Comparison of ENCODE assay signal across 8 cellular contexts in the genomic region with DNA sequence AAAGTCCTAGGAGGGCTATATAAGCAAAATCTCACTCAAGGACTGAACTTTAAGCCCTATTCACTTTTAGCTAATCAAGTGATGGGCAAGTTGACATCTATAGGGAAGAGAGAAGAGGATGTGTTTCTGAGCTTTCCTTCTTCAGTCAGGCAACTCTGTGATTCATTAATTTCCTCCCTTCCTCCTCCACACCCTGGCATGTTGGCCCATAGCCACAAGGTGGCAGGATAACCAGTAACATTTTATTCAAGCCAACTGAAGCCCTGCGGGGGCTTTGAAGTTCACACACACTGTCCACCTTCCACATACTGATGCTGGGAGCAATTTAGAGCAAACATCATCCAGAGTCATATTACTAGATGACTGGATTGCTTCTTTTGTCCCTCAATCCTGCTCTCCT.
DNase-seq lines count a peak whose midpoint lies in the region; ATAC-seq, FAIRE-seq and TF ChIP-seq lines count a peak whose summit lies in the region.
"Not testable (repeated sequence)": the region's sequence is repeated elsewhere in the genome, so short reads cannot be mapped to it uniquely, and the experiment has no call there.

No MANE protein-coding gene starts in this region.

- not testable (repeated sequence) for H3K27ac Mint-ChIP-seq in T-cell

- not testable (repeated sequence) for H3K79me2 ChIP-seq in K562 (ENCODE audit: control insufficient read depth, insufficient read depth, low read length)

- H3K27me3 ChIP-seq in K562 (ENCODE audit: control insufficient read depth in 2 of 2, insufficient read depth in 2 of 2, low read length in 2 of 2); pancreas: not testable (repeated sequence)

- POLR2A ChIA-PET in T-cell (lab: Charles Lee); K562 (lab: Yijun Ruan, JAX): not testable (repeated sequence)

- H3K4me3 ChIP-seq in K562, pancreas: not testable (repeated sequence)

- not testable (repeated sequence) for DNase-seq in T-cell; K562 (ENCODE audit: extremely low read depth in 1 of 4, low spot score in 3 of 4); pancreas

- TF ChIP-seq POLR2A in K562 (conservative IDR thresholded peaks at IDR 0.05): not testable (repeated sequence)

- in situ Hi-C loops in K562 (cut with MboI): not testable (repeated sequence)

- intact Hi-C loops in K562 (cut with micrococcal nuclease); pancreas (cut with DNase I): not testable (repeated sequence)

- H3K9me3 ChIP-seq in K562 (replicated peaks; ENCODE audit: control insufficient read depth, insufficient read depth, low read depth, low read length); pancreas: not testable (repeated sequence)

- not testable (repeated sequence) for H3K27me3 Mint-ChIP-seq in T-cell

- CTCF ChIA-PET in T-cell (lab: Charles Lee); K562 (lab: Yijun Ruan, JAX; ENCODE audit: low intra/inter-chr PET ratio): not testable (repeated sequence)

- H3K4me3 Mint-ChIP-seq in T-cell: not testable (repeated sequence)

- TF ChIP-seq EP300 in K562 (IDR thresholded peaks at IDR 0.05; ENCODE audit: low read length): not testable (repeated sequence)

- not testable (repeated sequence) for H3K9ac ChIP-seq in K562 (ENCODE audit: insufficient read depth in 1 of 2, low read depth in 2 of 2, low read length in 2 of 2)

- not testable (repeated sequence) for H3K4me1 ChIP-seq in K562 (replicated peaks in 1 of 2; ENCODE audit: control insufficient read depth in 2 of 2, insufficient read depth in 2 of 2, low read length in 2 of 2); pancreas

- not testable (repeated sequence) for H2AFZ ChIP-seq in K562 (ENCODE audit: low read depth, low read length)

- not testable (repeated sequence) for H3K9me1 ChIP-seq in K562 (ENCODE audit: control insufficient read depth, insufficient read depth, low read length)

- not testable (repeated sequence) for H3K36me3 Mint-ChIP-seq in T-cell

- not testable (repeated sequence) for TF ChIP-seq RAD21 in K562 (CRISPR knock-in tag; conservative IDR thresholded peaks at IDR 0.05 in 1 of 2, IDR thresholded peaks at IDR 0.05 in 1 of 2)

- not testable (repeated sequence) for H3K4me1 Mint-ChIP-seq in T-cell

- not testable (repeated sequence) for H3K9me3 Mint-ChIP-seq in T-cell

- H3K27ac ChIP-seq in K562 (ENCODE audit: extremely low read depth, low read depth, low read length); pancreas: not testable (repeated sequence)

- H3K36me3 ChIP-seq in K562 (ENCODE audit: control insufficient read depth, insufficient read depth, low read length); pancreas: not testable (repeated sequence)

- not testable (repeated sequence) for H3K4me2 ChIP-seq in K562 (ENCODE audit: insufficient read depth, low read length)

- no CpG with 5 or more reads among the region's 1 CpG for WGBS in K562 (ENCODE audit: insufficient coverage, low coverage, missing lambda C conversion rate)
- WGBS in pancreas, 2 donors: no CpG with 5 or more reads among the region's 1 CpG

- not testable (repeated sequence) for BruUV-seq in K562 (replicated peaks; lab: Mats Ljungman, UMichigan)

- TF ChIP-seq CTCF in K562 (IDR thresholded peaks at IDR 0.05 in 2 of 3, conservative IDR thresholded peaks at IDR 0.05 in 1 of 3; ENCODE audit: insufficient read depth in 2 of 3, low read depth in 1 of 3, low read length in 3 of 3); pancreas (IDR thresholded peaks at IDR 0.05): not testable (repeated sequence)

- ATAC-seq in GM18502 (IDR thresholded peaks at IDR 0.05; ENCODE audit: poor library complexity, unreplicated experiment) (peak; percentile 96), GM19372 (IDR thresholded peaks at IDR 0.05; ENCODE audit: low read depth, unreplicated experiment) (peak; percentile 57), GM21619 (IDR thresholded peaks at IDR 0.05; ENCODE audit: unreplicated experiment) (peak; percentile 93), HG02938 (IDR thresholded peaks at IDR 0.05; ENCODE audit: unreplicated experiment) (peak; percentile 85), HG03432 (IDR thresholded peaks at IDR 0.05; ENCODE audit: unreplicated experiment) (peak; percentile 66), T-cell (replicated peaks in 1 of 4) (peak; percentile 76 to 94 (median 83)), K562 (peak; percentile 89), pancreas (peak in 1 of 4 donors; percentile 32)

- H4K20me1 ChIP-seq in K562 (replicated peaks; ENCODE audit: control insufficient read depth, insufficient read depth, low read length): not testable (repeated sequence)

- FAIRE-seq in K562 (lab: Jason Lieb, UNC): not testable (repeated sequence)
- FAIRE-seq in pancreas (lab: Jason Lieb, UNC): peak; percentile 90
